In the genomic region with DNA sequence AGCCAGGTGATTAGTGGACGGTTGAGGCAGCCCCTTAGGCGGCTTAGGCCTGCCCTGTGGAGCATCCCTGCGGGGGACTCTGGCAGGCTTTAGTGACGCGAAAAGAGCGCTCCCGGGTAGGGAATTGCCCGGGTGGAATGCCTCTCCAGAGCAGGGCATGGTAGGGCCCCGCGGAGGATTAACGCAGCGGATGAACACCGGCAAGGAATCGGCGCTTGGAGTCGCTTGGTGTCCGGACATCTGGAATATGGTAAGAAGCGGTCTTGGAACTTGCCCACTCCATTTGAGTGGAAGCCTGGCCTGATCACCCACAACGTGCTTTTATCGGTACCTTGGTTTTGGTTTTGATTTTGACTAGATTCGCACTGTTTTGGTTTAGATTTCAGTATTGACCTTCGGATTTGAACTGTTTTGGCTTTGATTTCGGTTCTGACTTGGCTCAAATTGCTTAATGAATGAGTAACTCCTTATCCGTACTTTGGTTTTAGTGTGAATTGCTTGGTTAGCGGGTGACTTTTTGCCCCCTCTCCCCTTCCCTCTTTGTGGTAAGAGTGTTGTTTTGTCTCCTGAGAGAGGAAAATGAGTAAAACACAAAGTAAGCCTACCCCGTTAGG, we compare ENCODE assay signal across 27 cellular contexts. TPM values are rescaled to one million over a fixed set of nuclear protein-coding genes. Genes with fewer than 3 reads are reported as not detected.
DNase-seq lines count a peak whose midpoint lies in the region; FAIRE-seq and TF ChIP-seq lines count a peak whose summit lies in the region.
"Had no signal": no experiment of that assay in that cellular context is flagged by ENCODE, and none has a peak within 500 bp of the region (broad histone marks: within the 10 kb centered on the region; RNA-seq: fewer than 3 reads in every experiment).

No MANE protein-coding gene starts in this region.

- no peak for TF ChIP-seq EP300 in H1 (IDR thresholded peaks at IDR 0.05; ENCODE audit: borderline replicate concordance in 1 of 2, low read depth in 2 of 2, low read length in 2 of 2)

- H3K79me2 ChIP-seq in H1 (ENCODE audit: control insufficient read depth in 1 of 2, insufficient read depth in 2 of 2, low read length in 2 of 2), result no peaks in the 10 kb centered on the region

- H3K56ac ChIP-seq in H1 (replicated peaks; ENCODE audit: insufficient read length, low read depth, low read length), result no peak overlapping the region

- peaks cover 21% of the 10 kb centered on the region for H3K36me3 Mint-ChIP-seq in activated CD4-positive, alpha-beta T cell treated with anti-CD3 and anti-CD28 coated beads, Interleukin-2, amount 10 ng/mL, durations not matched to agents 7 days and 5 days (ENCODE audit: low read depth)
- peaks cover 5% of the 10 kb centered on the region for H3K36me3 Mint-ChIP-seq in chondrocyte (ENCODE audit: low read depth)
- H3K36me3 Mint-ChIP-seq: brain; CD4-positive, CD25-positive, alpha-beta regulatory T cell had no signal

- H3K4me3 Mint-ChIP-seq in activated CD4-positive, alpha-beta T cell treated with anti-CD3 and anti-CD28 coated beads, Interleukin-2, amount 10 ng/mL, durations not matched to agents 7 days and 5 days, result no peak overlapping the region
- H3K4me3 Mint-ChIP-seq in chondrocyte (ENCODE audit: unreplicated experiment), result no peak overlapping the region
- H3K4me3 Mint-ChIP-seq: activated B cell treated with CpG ODN at 0.5 μM for 24 hours; brain; stimulated activated naive B cell treated with anti-CD40 and anti-IgM and Interleukin-4, amounts not matched to agents 10 μg/mL and 1 μg/mL and 100 μg/mL, for 72 hours had no signal

- DNase-seq in activated CD4-positive, alpha-beta T cell treated with anti-CD3 and anti-CD28 coated beads for 48 hours, result peak; percentile 21
- no peak for DNase-seq in activated CD4-positive, alpha-beta T cell treated with anti-CD3 and anti-CD28 coated beads, Interleukin-2, amount 10 ng/mL, durations not matched to agents 7 days and 5 days
- peak; percentile 22 for DNase-seq in stimulated activated CD4-positive, alpha-beta T cell treated with anti-CD3 and anti-CD28 coated beads, Interleukin-15, amount 100 ng/mL, for 24 hours
- no peak for DNase-seq in stimulated activated CD4-positive, alpha-beta T cell treated with anti-CD3 and anti-CD28 coated beads, Interleukin-4, amount 100 ng/mL, for 4 hours
- DNase-seq in H1 (ENCODE audit: low read depth in 1 of 2, low spot score in 2 of 2) (no peak), chondrocyte (ENCODE audit: low spot score) (no peak), glomerular visceral epithelial cell (ENCODE audit: extremely low spot score) (no peak), cerebellar cortex (ENCODE audit: low spot score) (no peak)
- DNase-seq: 8988T; activated B cell treated with CpG ODN at 0.5 μM for 24 hours; activated effector memory CD4-positive, alpha-beta T cell treated with Interleukin-2 at 50 U/mL for 16 hours; effector CD8-positive, alpha-beta T cell; foreskin fibroblast; GM23248; heart right ventricle; left cardiac atrium; mesendoderm; MG63; NCI-H1417 treated with DMSO at 0.1 percent for 48 hours; nucleus accumbens; stimulated activated CD4-positive, alpha-beta T cell treated with anti-CD3 and anti-CD28 coated beads, Interleukin-2, amount 100 ng/mL, for 24 hours; stimulated activated naive B cell treated with anti-CD40 and anti-IgM and Interleukin-4, amounts not matched to agents 10 μg/mL and 1 μg/mL and 100 μg/mL, for 72 hours; T-helper 9 cell; tibial artery had no signal

- no peak overlapping the region for H3K4ac ChIP-seq in H1 (replicated peaks; ENCODE audit: insufficient read length, low read depth, low read length)

- no peak overlapping the region for H4K91ac ChIP-seq in H1 (replicated peaks; ENCODE audit: insufficient read length, low read length)

- no peak overlapping the region for H3K4me2 ChIP-seq in H1 (ENCODE audit: insufficient read depth in 1 of 2, low read depth in 2 of 2, low read length in 2 of 2)

- H2AK5ac ChIP-seq in H1 (ENCODE audit: low read depth, low read length), result no peak overlapping the region

- no peak overlapping the region for H3K23ac ChIP-seq in H1 (ENCODE audit: insufficient read length)

- CTCF ChIA-PET in activated CD4-positive, alpha-beta T cell treated with anti-CD3 and anti-CD28 coated beads, Interleukin-2, amount 10 ng/mL, durations not matched to agents 7 days and 5 days (lab: Charles Lee), result no interaction called here
- CTCF ChIA-PET in H1 (lab: Charles Lee; ENCODE audit: partially characterized antibody), result no interaction called here

- TF ChIP-seq CTCF in H1 (IDR thresholded peaks at IDR 0.05; ENCODE audit: control extremely low read depth in 1 of 3, insufficient read depth in 1 of 3, low read depth in 1 of 3, low read length in 3 of 3) (no peak), chondrocyte (IDR thresholded peaks at IDR 0.05) (no peak)

- no peaks in the 10 kb centered on the region for H3K23me2 ChIP-seq in H1 (ENCODE audit: low read depth, low read length)

- no peak for TF ChIP-seq POLR2A in H1 (IDR thresholded peaks at IDR 0.05; ENCODE audit: control extremely low read depth in 1 of 2, low read depth in 2 of 2, low read length in 2 of 2)

- peaks cover 9 to 12% of the 10 kb centered on the region in 2 experiments for H3K9me3 ChIP-seq in H1 (ENCODE audit: insufficient read depth in 2 of 2, low read depth in 1 of 2, low read length in 1 of 2)

- no peak overlapping the region for H3K27ac ChIP-seq in H1 (ENCODE audit: low read depth, low read length)
- H3K27ac ChIP-seq: adrenal gland, GM23248, heart right ventricle, tibial artery had no signal

- FAIRE-seq in H1 (lab: Jason Lieb, UNC), result no peak

- peaks cover 7% of the 10 kb centered on the region for H3K27me3 Mint-ChIP-seq in activated CD4-positive, alpha-beta T cell treated with anti-CD3 and anti-CD28 coated beads, Interleukin-2, amount 10 ng/mL, durations not matched to agents 7 days and 5 days
- H3K27me3 Mint-ChIP-seq in chondrocyte (ENCODE audit: low read depth), result peaks cover 2% of the 10 kb centered on the region
- H3K27me3 Mint-ChIP-seq: activated B cell treated with CpG ODN at 0.5 μM for 24 hours had no signal

- H3K18ac ChIP-seq in H1 (ENCODE audit: extremely low read depth, low read length), result no peak overlapping the region

- peaks cover 55% of the 10 kb centered on the region for H3K9me3 Mint-ChIP-seq in activated CD4-positive, alpha-beta T cell treated with anti-CD3 and anti-CD28 coated beads, Interleukin-2, amount 10 ng/mL, durations not matched to agents 7 days and 5 days
- peaks cover 17% of the 10 kb centered on the region for H3K9me3 Mint-ChIP-seq in chondrocyte (ENCODE audit: low read depth)

- no peak overlapping the region for H4K8ac ChIP-seq in H1 (ENCODE audit: extremely low read depth, insufficient read depth, low read length)

- no peak overlapping the region for H3K9ac ChIP-seq in H1 (replicated peaks in 1 of 4; ENCODE audit: extremely low read depth in 1 of 4, low read depth in 3 of 4, low read length in 3 of 4)
- H3K9ac ChIP-seq: GM23248 had no signal

- POLR2A ChIA-PET in activated CD4-positive, alpha-beta T cell treated with anti-CD3 and anti-CD28 coated beads, Interleukin-2, amount 10 ng/mL, durations not matched to agents 7 days and 5 days (lab: Charles Lee), result no interaction called here
- POLR2A ChIA-PET in H1 (lab: Charles Lee; ENCODE audit: partially characterized antibody), result no interaction called here

- peaks cover 22% of the 10 kb centered on the region for H3K4me1 Mint-ChIP-seq in activated CD4-positive, alpha-beta T cell treated with anti-CD3 and anti-CD28 coated beads, Interleukin-2, amount 10 ng/mL, durations not matched to agents 7 days and 5 days
- H3K4me1 Mint-ChIP-seq in chondrocyte (ENCODE audit: low read depth), result no peaks in the 10 kb centered on the region
- H3K4me1 Mint-ChIP-seq: brain had no signal

- no peak overlapping the region for H3K4me3 ChIP-seq in H1 (ENCODE audit: extremely low read depth in 1 of 4, insufficient read depth in 2 of 4, low read depth in 3 of 4, low read length in 4 of 4)
- H3K4me3 ChIP-seq: adrenal gland, GM23248, heart right ventricle, MG63, tibial artery had no signal

- H2BK20ac ChIP-seq in H1 (ENCODE audit: low read length), result no peak overlapping the region

- H2BK120ac ChIP-seq in H1 (replicated peaks; ENCODE audit: low read depth, low read length), result no peak overlapping the region

- H2BK12ac ChIP-seq in H1 (ENCODE audit: low read depth, low read length), result no peak overlapping the region

- no peaks in the 10 kb centered on the region for H3K4me1 ChIP-seq in H1 (replicated peaks in 1 of 4; ENCODE audit: control insufficient read depth in 3 of 4, insufficient read depth in 4 of 4, low read length in 3 of 4)
- H3K4me1 ChIP-seq: adrenal gland, heart right ventricle, tibial artery had no signal

- no peak overlapping the region for H2BK5ac ChIP-seq in H1 (ENCODE audit: low read depth, low read length)

- no peaks in the 10 kb centered on the region for H3K27me3 ChIP-seq in H1 (replicated peaks in 1 of 4; ENCODE audit: control insufficient read depth in 3 of 4, extremely low read depth in 1 of 4, insufficient read depth in 3 of 4, low read length in 3 of 4)
- H3K27me3 ChIP-seq: adrenal gland, heart right ventricle, MG63, tibial artery had no signal

- H3K36me3 ChIP-seq in H1 (ENCODE audit: control insufficient read depth in 2 of 4, insufficient read depth in 4 of 4, low read length in 3 of 4), result no peaks in the 10 kb centered on the region
- H3K36me3 ChIP-seq: adrenal gland, heart right ventricle, MG63, tibial artery had no signal

- H4K5ac ChIP-seq in H1 (ENCODE audit: insufficient read length, low read depth, low read length), result no peak overlapping the region

- no peak overlapping the region for H3K14ac ChIP-seq in H1 (ENCODE audit: insufficient read length)

- H3K79me1 ChIP-seq in H1 (ENCODE audit: low read depth, low read length), result no peaks in the 10 kb centered on the region

- WGBS in H1 (ENCODE audit: extremely low coverage in 1 of 2, insufficient coverage in 1 of 2, insufficient read length in 1 of 2, insufficient replicate concordance in 2 of 2, low coverage in 1 of 2, low lambda C conversion rate in 2 of 2, missing lambda C conversion rate in 1 of 2), 2 experiments, result 92% methylated on average over 20 of the region's 26 CpGs; no CpG with 5 or more reads in 1 of the 2 experiments

- no peak overlapping the region for H3K27ac Mint-ChIP-seq in activated CD4-positive, alpha-beta T cell treated with anti-CD3 and anti-CD28 coated beads, Interleukin-2, amount 10 ng/mL, durations not matched to agents 7 days and 5 days
- H3K27ac Mint-ChIP-seq in chondrocyte (ENCODE audit: unreplicated experiment), result no peak overlapping the region
- H3K27ac Mint-ChIP-seq: activated B cell treated with CpG ODN at 0.5 μM for 24 hours; brain; stimulated activated naive B cell treated with anti-CD40 and anti-IgM and Interleukin-4, amounts not matched to agents 10 μg/mL and 1 μg/mL and 100 μg/mL, for 72 hours had no signal

- H2BK15ac ChIP-seq in H1 (ENCODE audit: low read length), result no peak overlapping the region

- H2AFZ ChIP-seq in H1 (ENCODE audit: low read length), result 0 out of 2 replicates have a peak overlapping the region, but pooled peaks have one; percentile 15
- H2AFZ ChIP-seq: GM23248 had no signal

- no peak for TF ChIP-seq RAD21 in H1 (IDR thresholded peaks at IDR 0.05 in 1 of 2, conservative IDR thresholded peaks at IDR 0.05 in 1 of 2; ENCODE audit: low read depth in 2 of 2, low read length in 2 of 2)

- H4K20me1 ChIP-seq in H1 (replicated peaks in 1 of 2; ENCODE audit: control insufficient read depth in 1 of 2, insufficient read depth in 2 of 2, low read length in 2 of 2), result no peaks in the 10 kb centered on the region

RNA-seq across cellular contexts. Expression of a gene that starts 24.2 kb away (rescaled TPM):
- under 1 TPM; 0.02 TPM for total RNA-seq in activated CD4-positive, alpha-beta T cell treated with anti-CD3 and anti-CD28 coated beads, Interleukin-2, amount 10 ng/mL, durations not matched to agents 7 days and 5 days
- total RNA-seq in H1 (2021; fragmentation: NEBNext Ultra II Directional; extraction: Animal tissue kit (Norgen Biotek cat#: 25700)), result 5.7 and 5.8 TPM in 2 replicates
- 2.0 and 2.4 TPM in 2 replicates for polyA plus RNA-seq in H1 (2011; rRNA removed)
- polyA plus RNA-seq in H1 (2011; cell fraction: cytosol; rRNA removed), result 2.0 TPM
- 2.8 TPM for polyA plus RNA-seq in H1 (2011; cell fraction: nucleus; rRNA removed)
- polyA plus RNA-seq in H1 (2012, experiment 1 of 2), result 2.5 to 3.3 TPM (median 2.9 TPM) in 4 replicates
- 2.1 TPM for polyA plus RNA-seq in H1 (2012, experiment 2 of 2)
- polyA plus RNA-seq in H1 (2013, experiment 1 of 2), result 3.7 TPM
- 4.5 TPM for polyA plus RNA-seq in H1 (2013, experiment 2 of 2)
- polyA minus RNA-seq in H1 (2011; rRNA and poly(A)+ RNA removed), result 3.9 and 5.0 TPM in 2 replicates
- 3.6 TPM for polyA minus RNA-seq in H1 (2011; cell fraction: cytosol; rRNA and poly(A)+ RNA removed)
- polyA minus RNA-seq in H1 (2011; cell fraction: nucleus; rRNA and poly(A)+ RNA removed), result 4.4 TPM
- total RNA-seq in chondrocyte, result 43.9 to 65.4 TPM (median 63.2 TPM) in 3 replicates
- total RNA-seq: activated B cell treated with CpG ODN at 0.5 μM for 24 hours; CD4-positive, CD25-positive, alpha-beta regulatory T cell had no signal
- polyA plus RNA-seq: CD4-positive, CD25-positive, alpha-beta regulatory T cell had no signal

Comparison
In these comparisons a context has a peak if more than half of its experiments do, and no peak if none do; other contexts are left out.
1. DNase-seq: peak in activated CD4-positive, alpha-beta T cell treated with anti-CD3 and anti-CD28 coated beads for 48 hours (single experiment) and stimulated activated CD4-positive, alpha-beta T cell treated with anti-CD3 and anti-CD28 coated beads, Interleukin-15, amount 100 ng/mL, for 24 hours (single experiment); none in activated CD4-positive, alpha-beta T cell treated with anti-CD3 and anti-CD28 coated beads, Interleukin-2, amount 10 ng/mL, durations not matched to agents 7 days and 5 days (single experiment), stimulated activated CD4-positive, alpha-beta T cell treated with anti-CD3 and anti-CD28 coated beads, Interleukin-4, amount 100 ng/mL, for 4 hours (0 of 2), H1 (0 of 2), chondrocyte (single experiment), glomerular visceral epithelial cell (single experiment) and cerebellar cortex (single experiment).